ENCODE assay signal across 2 cellular contexts in the genomic region with DNA sequence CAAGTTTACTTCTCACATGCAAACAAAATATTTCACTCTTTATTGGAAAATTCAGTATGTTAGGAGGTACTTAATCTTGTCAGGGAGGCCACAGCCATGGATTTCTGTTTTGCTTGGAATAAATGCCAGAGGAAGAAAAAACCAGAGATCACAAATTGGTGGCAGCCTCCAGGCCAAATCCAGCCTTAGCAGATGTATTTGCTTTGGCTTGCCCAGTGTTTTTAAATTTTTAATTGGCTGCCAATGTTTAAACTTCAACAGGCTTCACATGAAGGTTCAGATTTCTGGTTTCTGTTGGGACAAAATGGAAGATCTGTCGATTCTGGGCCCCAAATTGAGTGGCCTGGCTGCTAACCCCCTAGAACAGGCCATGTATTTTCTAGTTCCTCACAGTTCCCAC.
TF ChIP-seq lines count a peak whose summit lies in the region.

No MANE protein-coding gene starts in this region.

TF ChIP-seq in SK-N-SH, 30 proteins besides CTCF, POLR2A, EP300 and RAD21 (continued from another document):
- TF ChIP-seq, protein P1, sequence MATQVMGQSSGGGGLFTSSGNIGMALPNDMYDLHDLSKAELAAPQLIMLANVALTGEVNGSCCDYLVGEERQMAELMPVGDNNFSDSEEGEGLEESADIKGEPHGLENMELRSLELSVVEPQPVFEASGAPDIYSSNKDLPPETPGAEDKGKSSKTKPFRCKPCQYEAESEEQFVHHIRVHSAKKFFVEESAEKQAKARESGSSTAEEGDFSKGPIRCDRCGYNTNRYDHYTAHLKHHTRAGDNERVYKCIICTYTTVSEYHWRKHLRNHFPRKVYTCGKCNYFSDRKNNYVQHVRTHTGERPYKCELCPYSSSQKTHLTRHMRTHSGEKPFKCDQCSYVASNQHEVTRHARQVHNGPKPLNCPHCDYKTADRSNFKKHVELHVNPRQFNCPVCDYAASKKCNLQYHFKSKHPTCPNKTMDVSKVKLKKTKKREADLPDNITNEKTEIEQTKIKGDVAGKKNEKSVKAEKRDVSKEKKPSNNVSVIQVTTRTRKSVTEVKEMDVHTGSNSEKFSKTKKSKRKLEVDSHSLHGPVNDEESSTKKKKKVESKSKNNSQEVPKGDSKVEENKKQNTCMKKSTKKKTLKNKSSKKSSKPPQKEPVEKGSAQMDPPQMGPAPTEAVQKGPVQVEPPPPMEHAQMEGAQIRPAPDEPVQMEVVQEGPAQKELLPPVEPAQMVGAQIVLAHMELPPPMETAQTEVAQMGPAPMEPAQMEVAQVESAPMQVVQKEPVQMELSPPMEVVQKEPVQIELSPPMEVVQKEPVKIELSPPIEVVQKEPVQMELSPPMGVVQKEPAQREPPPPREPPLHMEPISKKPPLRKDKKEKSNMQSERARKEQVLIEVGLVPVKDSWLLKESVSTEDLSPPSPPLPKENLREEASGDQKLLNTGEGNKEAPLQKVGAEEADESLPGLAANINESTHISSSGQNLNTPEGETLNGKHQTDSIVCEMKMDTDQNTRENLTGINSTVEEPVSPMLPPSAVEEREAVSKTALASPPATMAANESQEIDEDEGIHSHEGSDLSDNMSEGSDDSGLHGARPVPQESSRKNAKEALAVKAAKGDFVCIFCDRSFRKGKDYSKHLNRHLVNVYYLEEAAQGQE (IDR thresholded peaks at IDR 0.05; ENCODE audit: low read depth, low read length), result no peak

TF ChIP-seq in SK-N-SH treated with all-trans-retinoic acid at 6 μM for 48 hours, 23 proteins besides CTCF, POLR2A, EP300 and RAD21 (continued from another document):
- TF ChIP-seq, protein P2, sequence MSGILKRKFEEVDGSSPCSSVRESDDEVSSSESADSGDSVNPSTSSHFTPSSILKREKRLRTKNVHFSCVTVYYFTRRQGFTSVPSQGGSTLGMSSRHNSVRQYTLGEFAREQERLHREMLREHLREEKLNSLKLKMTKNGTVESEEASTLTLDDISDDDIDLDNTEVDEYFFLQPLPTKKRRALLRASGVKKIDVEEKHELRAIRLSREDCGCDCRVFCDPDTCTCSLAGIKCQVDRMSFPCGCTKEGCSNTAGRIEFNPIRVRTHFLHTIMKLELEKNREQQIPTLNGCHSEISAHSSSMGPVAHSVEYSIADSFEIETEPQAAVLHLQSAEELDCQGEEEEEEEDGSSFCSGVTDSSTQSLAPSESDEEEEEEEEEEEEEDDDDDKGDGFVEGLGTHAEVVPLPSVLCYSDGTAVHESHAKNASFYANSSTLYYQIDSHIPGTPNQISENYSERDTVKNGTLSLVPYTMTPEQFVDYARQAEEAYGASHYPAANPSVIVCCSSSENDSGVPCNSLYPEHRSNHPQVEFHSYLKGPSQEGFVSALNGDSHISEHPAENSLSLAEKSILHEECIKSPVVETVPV (CRISPR knock-in tag; IDR thresholded peaks at IDR 0.05), result no peak
- TF ChIP-seq ISL1 (CRISPR knock-in tag; IDR thresholded peaks at IDR 0.05) (no peak), PPARA (CRISPR knock-in tag; IDR thresholded peaks at IDR 0.05; ENCODE audit: borderline replicate concordance) (no peak), ZFP3 (CRISPR knock-in tag; IDR thresholded peaks at IDR 0.05) (no peak), TOX (CRISPR knock-in tag; IDR thresholded peaks at IDR 0.05; ENCODE audit: borderline replicate concordance) (no peak)
- TF ChIP-seq, protein P3, sequence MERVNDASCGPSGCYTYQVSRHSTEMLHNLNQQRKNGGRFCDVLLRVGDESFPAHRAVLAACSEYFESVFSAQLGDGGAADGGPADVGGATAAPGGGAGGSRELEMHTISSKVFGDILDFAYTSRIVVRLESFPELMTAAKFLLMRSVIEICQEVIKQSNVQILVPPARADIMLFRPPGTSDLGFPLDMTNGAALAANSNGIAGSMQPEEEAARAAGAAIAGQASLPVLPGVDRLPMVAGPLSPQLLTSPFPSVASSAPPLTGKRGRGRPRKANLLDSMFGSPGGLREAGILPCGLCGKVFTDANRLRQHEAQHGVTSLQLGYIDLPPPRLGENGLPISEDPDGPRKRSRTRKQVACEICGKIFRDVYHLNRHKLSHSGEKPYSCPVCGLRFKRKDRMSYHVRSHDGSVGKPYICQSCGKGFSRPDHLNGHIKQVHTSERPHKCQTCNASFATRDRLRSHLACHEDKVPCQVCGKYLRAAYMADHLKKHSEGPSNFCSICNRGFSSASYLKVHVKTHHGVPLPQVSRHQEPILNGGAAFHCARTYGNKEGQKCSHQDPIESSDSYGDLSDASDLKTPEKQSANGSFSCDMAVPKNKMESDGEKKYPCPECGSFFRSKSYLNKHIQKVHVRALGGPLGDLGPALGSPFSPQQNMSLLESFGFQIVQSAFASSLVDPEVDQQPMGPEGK (CRISPR knock-in tag; IDR thresholded peaks at IDR 0.05; ENCODE audit: borderline replicate concordance), result no peak
